In the genomic region with DNA sequence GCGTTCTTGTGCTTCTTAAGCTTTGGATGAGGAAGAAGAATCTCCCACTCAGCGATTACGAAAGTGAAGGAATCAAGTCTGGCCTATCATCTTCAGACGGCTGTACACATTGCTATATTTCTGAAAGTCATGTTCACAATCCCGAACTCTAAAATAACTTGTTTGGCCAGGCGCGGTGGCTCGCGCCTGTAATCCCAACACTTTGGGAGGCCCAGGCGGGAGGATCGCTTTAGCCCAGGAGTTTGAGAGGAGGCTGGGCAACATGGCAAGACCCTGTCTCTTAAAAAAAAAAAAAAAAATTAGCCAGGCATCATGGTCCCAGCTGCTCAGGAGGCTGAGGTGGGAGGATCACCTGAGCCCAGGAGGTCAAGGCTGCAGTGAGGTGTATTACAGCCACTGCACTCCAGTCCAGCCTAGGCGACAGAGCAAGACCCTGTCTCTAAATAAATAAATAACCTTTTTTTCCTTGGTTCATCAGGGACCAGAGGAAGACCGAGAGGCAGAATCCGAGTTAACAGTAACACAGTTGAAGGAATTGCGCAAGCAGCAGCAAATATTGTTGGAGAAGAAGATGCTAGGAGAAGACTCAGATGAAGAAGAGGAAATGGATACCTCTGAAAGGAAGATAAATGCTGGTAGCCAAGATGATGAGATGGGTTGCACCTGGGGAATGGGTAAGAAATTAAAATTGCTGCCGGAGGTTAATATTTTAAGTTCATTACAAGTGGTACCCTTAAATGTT, we compare ENCODE assay signal across 8 cellular contexts. TPM values are rescaled to one million over a fixed set of nuclear protein-coding genes. Genes with fewer than 3 reads are reported as not detected.
DNase-seq lines count a peak whose midpoint lies in the region; ATAC-seq, FAIRE-seq and TF ChIP-seq lines count a peak whose summit lies in the region.

No MANE protein-coding gene starts in this region.

- DNase-seq in H7 (no peak), SK-N-MC (ENCODE audit: low read depth, low spot score) (no peak), fibroblast of the aortic adventitia (ENCODE audit: low read depth) (no peak), gastrocnemius medialis (no peak), RCC 7860 (ENCODE audit: low spot score) (no peak), NCI-H345 (lab: John Stamatoyannopoulos, UW) (no peak)

- H3K36me3 ChIP-seq in H7 (replicated peaks; ENCODE audit: control insufficient read depth, insufficient read depth, low read length) (peaks cover 9% of the 10 kb centered on the region), SK-N-MC (ENCODE audit: insufficient read depth, low read length) (peaks cover 38% of the 10 kb centered on the region), gastrocnemius medialis (peaks cover 6 to 59% of the 10 kb centered on the region in 2 donors)

- H3K27ac ChIP-seq in SK-N-MC (no peak overlapping the region), gastrocnemius medialis (peak overlapping the region in 2 of 4 donors; percentile 93 to 99)

- H3K9me3 ChIP-seq in SK-N-MC (ENCODE audit: low read depth, low read length) (no peaks in the 10 kb centered on the region), gastrocnemius medialis (no peaks in the 10 kb centered on the region)

- peak overlapping the region; percentile 86 for H3K9ac ChIP-seq in SK-N-MC (ENCODE audit: insufficient read length)

- peaks cover 29 to 31% of the 10 kb centered on the region in 2 donors for H3K4me1 ChIP-seq in gastrocnemius medialis

- TF ChIP-seq CTCF in fibroblast of the aortic adventitia (IDR thresholded peaks at IDR 0.05; ENCODE audit: insufficient read depth, low read length) = no peak
- TF ChIP-seq CTCF in gastrocnemius medialis (IDR thresholded peaks at IDR 0.05 in 4 of 5, conservative IDR thresholded peaks at IDR 0.05 in 1 of 5) = no peak

- in situ Hi-C loops in gastrocnemius medialis (cut with MboI; ENCODE audit: low sequenced_read_pairs in 4 of 4) = no loop called here

- FAIRE-seq in RCC 7860 (lab: Jason Lieb, UNC) = no peak

- H3K4me3 ChIP-seq in H7 (ENCODE audit: insufficient read depth, low read depth, low read length) (peak overlapping the region; percentile 88), SK-N-MC (peak overlapping the region; percentile 91), fibroblast of the aortic adventitia (ENCODE audit: low read depth, low read length) (peak overlapping the region; percentile 82), gastrocnemius medialis (peak overlapping the region; percentile 90 to 100 (median 98))

- intact Hi-C loops in gastrocnemius medialis (cut with DNase I; ENCODE audit: low total_unique reads) = loop anchor here (10.0 kb wide), 1 partner anchor 180 kb away; a partner anchor contains a TSS

- no peak for ATAC-seq in gastrocnemius medialis
- ATAC-seq in GM21717 (IDR thresholded peaks at IDR 0.05; ENCODE audit: unreplicated experiment) = no peak
- ATAC-seq in GM18861 (IDR thresholded peaks at IDR 0.05; ENCODE audit: unreplicated experiment) = no peak

- H3K27me3 ChIP-seq in H7 (ENCODE audit: control insufficient read depth, insufficient read depth, low read length) (no peaks in the 10 kb centered on the region), gastrocnemius medialis (no peaks in the 10 kb centered on the region)

- no peak for TF ChIP-seq POLR2A in gastrocnemius medialis (IDR thresholded peaks at IDR 0.05)

RNA-seq across cellular contexts. Expression of a gene that starts 1.1 kb away (rescaled TPM):
- total RNA-seq in H7 (2014; rRNA removed; shearing (Covaris generic)) = 22.8 and 30.2 TPM in 2 replicates
- total RNA-seq in fibroblast of the aortic adventitia (ENCODE audit: low replicate concordance) (25.9 and 70.6 TPM in 2 replicates), gastrocnemius medialis (10 to 100 TPM; 32.1 to 44.2 (median 34.6) TPM)

RNA-seq across cellular contexts. Expression of a gene that starts 1.4 kb away (rescaled TPM):
- total RNA-seq in H7 (2014; rRNA removed; shearing (Covaris generic)) = 26.6 and 29.3 TPM in 2 replicates
- 14.0 and 36.7 TPM in 2 replicates for total RNA-seq in fibroblast of the aortic adventitia (ENCODE audit: low replicate concordance)
- 10 to 100 TPM; 14.6 to 26.0 (median 21.9) TPM for total RNA-seq in gastrocnemius medialis

RNA-seq across cellular contexts. Expression of a gene that starts 35.9 kb away (rescaled TPM):
- total RNA-seq in H7 (2014; rRNA removed; shearing (Covaris generic)) = 39.2 and 41.7 TPM in 2 replicates
- total RNA-seq in fibroblast of the aortic adventitia (ENCODE audit: low replicate concordance) (40.2 and 49.0 TPM in 2 replicates), gastrocnemius medialis (10 to 100 TPM; 21.0 to 30.0 (median 25.0) TPM)

RNA-seq across cellular contexts. Expression of a gene that starts 36.0 kb away (rescaled TPM):
- total RNA-seq in H7 (2014; rRNA removed; shearing (Covaris generic)) = 2.3 and 3.1 TPM in 2 replicates
- total RNA-seq in fibroblast of the aortic adventitia (ENCODE audit: low replicate concordance) = 3.6 and 7.0 TPM in 2 replicates
- 1 to 10 TPM in 3 of 4 donors, under 1 TPM in 1; 0.56 to 2.0 (median 1.3) TPM for total RNA-seq in gastrocnemius medialis
